In genomic region chr14:105093426-105094192, GRCh38 we compare ENCODE assay signal across 8 cellular contexts. TPM values are rescaled to one million over a fixed set of nuclear protein-coding genes. Genes with fewer than 3 reads are reported as not detected.
DNase-seq lines count a peak whose midpoint lies in the region; ATAC-seq, FAIRE-seq and TF ChIP-seq lines count a peak whose summit lies in the region.

No MANE protein-coding gene starts in this region.

- peak overlapping the region; percentile 76 for H3K4me3 Mint-ChIP-seq in CD8-positive, alpha-beta T cell

- H3K27ac Mint-ChIP-seq in CD8-positive, alpha-beta T cell = peak overlapping the region; percentile 41

- H2AFZ ChIP-seq in HepG2 (ENCODE audit: low read length) (no peak overlapping the region), MM.1S (ENCODE audit: low read length) (no peak overlapping the region)

- H3K36me3 Mint-ChIP-seq in CD8-positive, alpha-beta T cell = no peaks in the 10 kb centered on the region

- intact Hi-C loops in CD8-positive, alpha-beta T cell (cut with DNase I, micrococcal nuclease) = loop anchor here (1.0 to 5.0 kb wide), 7 partner anchors 74 to 434 kb away; partner anchors contain the start of genes NUDT14 (in 2 of the 2), BRF1 (in 1 of the 2), CRIP2 (in 1 of the 2) and JAG2 (in 1 of the 2)
- intact Hi-C loops in HepG2 (cut with micrococcal nuclease; ENCODE audit: unreplicated experiment) = loop anchor here (5.0 kb wide), 1 partner anchor 94 kb away; no protein-coding TSS in a partner anchor

- H3K27me3 Mint-ChIP-seq in CD8-positive, alpha-beta T cell (ENCODE audit: low read depth) = no peaks in the 10 kb centered on the region

- H3K9me3 ChIP-seq in CD8-positive, alpha-beta T cell (ENCODE audit: low read length) = no peaks in the 10 kb centered on the region
- H3K9me3 ChIP-seq in MG63 (no peaks in the 10 kb centered on the region), HepG2 (ENCODE audit: low read length) (no peaks in the 10 kb centered on the region), MM.1S (replicated peaks; ENCODE audit: insufficient read depth, low read length) (no peaks in the 10 kb centered on the region)

- H3K27me3 ChIP-seq in CD8-positive, alpha-beta T cell (ENCODE audit: insufficient read depth, low read length) = no peaks in the 10 kb centered on the region
- H3K27me3 ChIP-seq in MG63 (no peaks in the 10 kb centered on the region), HepG2 (ENCODE audit: control insufficient read depth in 1 of 2, insufficient read depth in 2 of 2, low read length in 2 of 2) (peaks cover 9 to 48% of the 10 kb centered on the region in 2 experiments; a peak in 4 of 5 replicates), MM.1S (replicated peaks; ENCODE audit: insufficient read depth, low read length) (peaks cover 44% of the 10 kb centered on the region)

- H3K4me3 ChIP-seq in CD8-positive, alpha-beta T cell (ENCODE audit: low read depth, low read length) = peak overlapping the region; percentile 72
- peak overlapping the region; percentile 61 for H3K4me3 ChIP-seq in MG63
- H3K4me3 ChIP-seq in HepG2 (replicated peaks in 1 of 3; ENCODE audit: insufficient read depth in 1 of 3, low read depth in 2 of 3, low read length in 3 of 3) = peak overlapping the region in 1 of 3 experiments; percentile 33; a peak in 1 of 6 replicates
- no peak overlapping the region for H3K4me3 ChIP-seq in MM.1S (ENCODE audit: low read length)

- H4K20me1 ChIP-seq in HepG2 (ENCODE audit: insufficient read depth, low read length) (peaks cover 5% of the 10 kb centered on the region; the same call in 1 of the 2 replicates), MM.1S (ENCODE audit: insufficient read depth, low read length) (no peaks in the 10 kb centered on the region)

- H3K9ac ChIP-seq in HepG2 (ENCODE audit: insufficient read depth, low read depth, low read length) (no peak overlapping the region), MM.1S (ENCODE audit: low read length) (no peak overlapping the region)

- peaks cover 16% of the 10 kb centered on the region for H3K4me1 Mint-ChIP-seq in CD8-positive, alpha-beta T cell (ENCODE audit: low read depth)

- CTCF ChIA-PET in CD8-positive, alpha-beta T cell (lab: Charles Lee) = interaction anchor here (0.5 to 10.0 kb wide), 5 partner anchors 10 to 310 kb away, joined by 3 to 213 read pairs (median 7); partner anchors contain the start of gene GPR132
- CTCF ChIA-PET in HepG2 (lab: Yijun Ruan, JAX; ENCODE audit: low intra/inter-chr PET ratio, low total read pairs) = no interaction called here

- no peaks in the 10 kb centered on the region for H3K9me3 Mint-ChIP-seq in CD8-positive, alpha-beta T cell

- no peaks in the 10 kb centered on the region for H3F3A ChIP-seq in MM.1S (ENCODE audit: insufficient read depth, low read length)

- TF ChIP-seq POLR2A in HepG2 (IDR thresholded peaks at IDR 0.05; ENCODE audit: insufficient read depth in 1 of 2, low read depth in 2 of 2, low read length in 2 of 2) = no peak

- 6% methylated on average over 17 of the region's 77 CpGs for WGBS in HepG2 (ENCODE audit: low lambda C conversion rate)

- peak overlapping the region; percentile 69 for H3K27ac ChIP-seq in CD8-positive, alpha-beta T cell (ENCODE audit: low read depth, low read length)
- H3K27ac ChIP-seq in cingulate gyrus (ENCODE audit: low read depth, low read length) (peak overlapping the region; percentile 75), HepG2 (ENCODE audit: extremely low read length, insufficient read depth, low read length) (no peak overlapping the region), MM.1S (ENCODE audit: low read length) (no peak overlapping the region)

- DNase-seq in CD8-positive, alpha-beta T cell = peak in 6 of 7 experiments; percentile 45 to 77 (median 63)
- DNase-seq in MG63 = peak; percentile 83
- DNase-seq in activated CD4-positive, alpha-beta T cell treated with anti-CD3 and anti-CD28 coated beads for 1 hour = peak; percentile 47
- peak; percentile 20 for DNase-seq in HepG2 (ENCODE audit: low spot score)
- peak; percentile 59 to 67 (median 61) for DNase-seq in stimulated activated CD4-positive, alpha-beta T cell treated with anti-CD3 and anti-CD28 coated beads, TNF-alpha, amount 100 ng/mL, for 4 hours (ENCODE audit: low read depth in 3 of 3)
- DNase-seq in MM.1S = no peak

- no peak for TF ChIP-seq CTCF in CD8-positive, alpha-beta T cell (IDR thresholded peaks at IDR 0.05)
- TF ChIP-seq CTCF in HepG2 (CRISPR knock-in tag; IDR thresholded peaks at IDR 0.05) (peak; percentile 53), MM.1S (IDR thresholded peaks at IDR 0.05; ENCODE audit: low read length) (no peak)

- ATAC-seq in CD8-positive, alpha-beta T cell = peak; percentile 56
- ATAC-seq in GM21423 (IDR thresholded peaks at IDR 0.05; ENCODE audit: unreplicated experiment) (peak; percentile 65), HepG2 (peak; percentile 9)

- POLR2A ChIA-PET in CD8-positive, alpha-beta T cell (lab: Charles Lee) = interaction anchor here (1.0 to 1.6 kb wide), 3 partner anchors 9 to 73 kb away, joined by 3 read pairs; partner anchors contain the start of gene CDCA4
- POLR2A ChIA-PET in HepG2 (lab: Yijun Ruan, JAX) = no interaction called here

- no peaks in the 10 kb centered on the region for H3K9me2 ChIP-seq in MM.1S (replicated peaks; ENCODE audit: insufficient read depth, low read length)

- in situ Hi-C loops in HepG2 (cut with HindIII; ENCODE audit: extremely low pct_ligation_motif_present, low pct_unique_long_range_greater_than_20kb) = loop anchor here (10.0 kb wide), 1 partner anchor 51 kb away; no protein-coding TSS in a partner anchor

- no peak for FAIRE-seq in HepG2 (lab: Jason Lieb, UNC)

- H3K79me2 ChIP-seq in HepG2 (ENCODE audit: insufficient read depth, low read length) (no peaks in the 10 kb centered on the region), MM.1S (ENCODE audit: low read length) (no peaks in the 10 kb centered on the region)

- no peak for TF ChIP-seq RAD21 in HepG2 (CRISPR knock-in tag; IDR thresholded peaks at IDR 0.05)

- H3K4me2 ChIP-seq in HepG2 (ENCODE audit: low read depth, low read length) (no peak overlapping the region; the same call in 1 of the 2 replicates), MM.1S (ENCODE audit: low read depth, low read length) (no peak overlapping the region)

- no peaks in the 10 kb centered on the region for H3K36me3 ChIP-seq in CD8-positive, alpha-beta T cell (ENCODE audit: insufficient read depth, low read length)
- no peaks in the 10 kb centered on the region for H3K36me3 ChIP-seq in MG63
- H3K36me3 ChIP-seq in HepG2 (replicated peaks in 1 of 2; ENCODE audit: control insufficient read depth in 1 of 2, insufficient read depth in 2 of 2, low read length in 2 of 2) = no peaks in the 10 kb centered on the region
- H3K36me3 ChIP-seq in MM.1S (replicated peaks; ENCODE audit: insufficient read depth, low read length) = no peaks in the 10 kb centered on the region

- no TSS peak for BruUV-seq in HepG2 (replicated peaks; lab: Mats Ljungman, UMichigan)

- peaks cover 26% of the 10 kb centered on the region for H3K4me1 ChIP-seq in CD8-positive, alpha-beta T cell (ENCODE audit: insufficient read depth, low read length)
- H3K4me1 ChIP-seq in HepG2 (ENCODE audit: insufficient read depth, low read length) (peaks cover 39% of the 10 kb centered on the region), MM.1S (ENCODE audit: low read length) (no peaks in the 10 kb centered on the region)

- TF ChIP-seq EP300 in HepG2 (IDR thresholded peaks at IDR 0.05; ENCODE audit: low read depth in 2 of 2, low read length in 2 of 2) (no peak), HepG2 (CRISPR knock-in tag; IDR thresholded peaks at IDR 0.05; ENCODE audit: borderline replicate concordance) (no peak)

TF ChIP-seq in HepG2, 621 proteins besides CTCF, POLR2A, EP300 and RAD21 (continues in another document):
- TF ChIP-seq SP5 (CRISPR knock-in tag; IDR thresholded peaks at IDR 0.05; ENCODE audit: borderline replicate concordance, low read depth) (0 out of 2 replicates have a peak, but pooled peaks have one; percentile 24), SOX13 (IDR thresholded peaks at IDR 0.05) (no peak), SOX13 (CRISPR knock-in tag; conservative IDR thresholded peaks at IDR 0.05 in 1 of 2, IDR thresholded peaks at IDR 0.05 in 1 of 2) (0 out of 4 replicates have a peak, but pooled peaks of 1 of the 2 experiments have one; percentile 6), RFXAP (CRISPR knock-in tag; IDR thresholded peaks at IDR 0.05; ENCODE audit: borderline replicate concordance) (no peak)

RNA-seq across cellular contexts. Expression of gene GPR132, which starts 28.4 kb away (rescaled TPM):
- 100 to 1,000 TPM in 1 of 2 experiments, 10 to 100 TPM in 1; 91.8 to 101 TPM for total RNA-seq in CD8-positive, alpha-beta T cell
- total RNA-seq in MG63 (2014; rRNA removed; shearing (Covaris generic); ENCODE audit: low replicate concordance) = not detected in 2 replicates
- not detected in 2 replicates for total RNA-seq in HepG2 (2016; rRNA removed; fragmentation: Illumina TruSeq; extraction: Trizol)
- total RNA-seq in HepG2 (2016; cell fraction: cytosol; rRNA removed; fragmentation: Illumina TruSeq; extraction: Trizol; ENCODE audit: low read depth) = not detected in 2 replicates
- not detected in 2 replicates for total RNA-seq in HepG2 (2016; cell fraction: insoluble cytoplasmic fraction; rRNA removed; fragmentation: Illumina TruSeq; extraction: Trizol)
- not detected in 2 replicates for total RNA-seq in HepG2 (2016; cell fraction: membrane; rRNA removed; fragmentation: Illumina TruSeq; extraction: Trizol)
- not detected in 2 replicates for total RNA-seq in HepG2 (2016; cell fraction: nucleus; rRNA removed; fragmentation: Illumina TruSeq; extraction: Trizol)
- not detected in 2 replicates for polyA plus RNA-seq in HepG2 (2011; rRNA removed)
- not detected in 2 replicates for polyA plus RNA-seq in HepG2 (2011; cell fraction: cytosol; rRNA removed)
- 0.05 TPM in 1 of 2 replicates, not detected in the other for polyA plus RNA-seq in HepG2 (2011; cell fraction: nucleus; rRNA removed)
- polyA plus RNA-seq in HepG2 (2012) = not detected in 2 replicates
- polyA plus RNA-seq in HepG2 (2016; cell fraction: cytosol; fragmentation: Illumina TruSeq; extraction: Trizol; ENCODE audit: low read depth) = not detected in 2 replicates
- polyA plus RNA-seq in HepG2 (2016; cell fraction: insoluble cytoplasmic fraction; fragmentation: Illumina TruSeq; extraction: Trizol; ENCODE audit: low read depth) = not detected in 2 replicates
- polyA plus RNA-seq in HepG2 (2016; cell fraction: membrane; fragmentation: Illumina TruSeq; extraction: Trizol; ENCODE audit: low read depth) = not detected in 2 replicates
- not detected in 2 replicates for polyA plus RNA-seq in HepG2 (2016; cell fraction: nucleus; fragmentation: Illumina TruSeq; extraction: Trizol; ENCODE audit: insufficient read depth, low read depth)
- polyA minus RNA-seq in HepG2 (2011; rRNA and poly(A)+ RNA removed; ENCODE audit: low replicate concordance) = 0.09 TPM in 1 of 2 replicates, not detected in the other
- polyA minus RNA-seq in HepG2 (2011; cell fraction: cytosol; rRNA and poly(A)+ RNA removed) = not detected in 2 replicates
- polyA minus RNA-seq in HepG2 (2011; cell fraction: nucleus; rRNA and poly(A)+ RNA removed) = not detected in 2 replicates

Comparison
In these comparisons a context has a peak if more than half of its experiments do, and no peak if none do; other contexts are left out.
1. ATAC-seq: peak in every context shown above with its lines; median percentile 65 in GM21423; 56 in CD8-positive, alpha-beta T cell; 9 in HepG2.
2. H3K27ac ChIP-seq: peak in CD8-positive, alpha-beta T cell (single experiment) and cingulate gyrus (single experiment); none in HepG2 (single experiment) and MM.1S (single experiment).
3. RNA of gene GPR132, which starts 28.4 kb away (total RNA-seq): 91.8 to 101 TPM in CD8-positive, alpha-beta T cell; not detected in MG63 and not detected in HepG2; every median in the first group is over 10 times any median in the second.